ENCODE assay signal across 8 cellular contexts in genomic region chr4:95549246-95550138, GRCh38. TPM values are rescaled to one million over a fixed set of nuclear protein-coding genes. Genes with fewer than 3 reads are reported as not detected.
DNase-seq lines count a peak whose midpoint lies in the region; ATAC-seq and TF ChIP-seq lines count a peak whose summit lies in the region.

No MANE protein-coding gene starts in this region.

- H3K27ac Mint-ChIP-seq in activated naive CD8-positive, alpha-beta T cell = no peak overlapping the region

- peaks cover 0 to 61% (median 48%) of the 10 kb centered on the region in 7 donors for H3K27me3 ChIP-seq in heart right ventricle
- no peaks in the 10 kb centered on the region for H3K27me3 ChIP-seq in ovary

- peaks cover 0 to 25% (median 10%) of the 10 kb centered on the region in 9 donors for H3K4me1 ChIP-seq in heart right ventricle
- H3K4me1 ChIP-seq in ovary (ENCODE audit: insufficient read depth) = no peaks in the 10 kb centered on the region

- no peak for TF ChIP-seq POLR2A in ovary (IDR thresholded peaks at IDR 0.05)

- intact Hi-C loops in heart right ventricle (cut with DNase I) (loop anchor here in 2 of 10 donors (10.0 kb wide), 1 partner anchor 385 kb away; no protein-coding TSS in a partner anchor), ovary (cut with DNase I) (loop anchor here in 1 of 4 donors (10.0 kb wide), 1 partner anchor 75 kb away; no protein-coding TSS in a partner anchor)

- peak overlapping the region; percentile 70 to 88 (median 85) for H3K27ac ChIP-seq in heart right ventricle
- peak overlapping the region; percentile 69 to 79 for H3K27ac ChIP-seq in ovary

- H3K9me3 Mint-ChIP-seq in activated naive CD8-positive, alpha-beta T cell (ENCODE audit: low read depth) = no peaks in the 10 kb centered on the region

- ATAC-seq in GM21360 (IDR thresholded peaks at IDR 0.05; ENCODE audit: unreplicated experiment) (peak; percentile 95), HG03571 (IDR thresholded peaks at IDR 0.05; ENCODE audit: unreplicated experiment) (peak; percentile 85), heart right ventricle (peak; percentile 53 to 86 (median 64))

- peaks cover 33% of the 10 kb centered on the region for H3K27me3 Mint-ChIP-seq in activated naive CD8-positive, alpha-beta T cell

- no peak for TF ChIP-seq EP300 in ovary (IDR thresholded peaks at IDR 0.05)

- H3K4me1 Mint-ChIP-seq in activated naive CD8-positive, alpha-beta T cell (ENCODE audit: low read depth) = peaks cover 17% of the 10 kb centered on the region

- H3K9me3 ChIP-seq in heart right ventricle (no peaks in the 10 kb centered on the region), ovary (no peaks in the 10 kb centered on the region)

- peak overlapping the region; percentile 71 for H3K4me3 Mint-ChIP-seq in activated naive CD8-positive, alpha-beta T cell

- peak; percentile 33 for DNase-seq in GM03348 (ENCODE audit: low spot score)
- DNase-seq in heart right ventricle = peak; percentile 55 to 75
- peak; percentile 30 to 68 (median 56) for DNase-seq in ovary
- no peak for DNase-seq in NCI-H146 treated with DMSO at 0.1 percent for 48 hours (lab: John Stamatoyannopoulos, UW; ENCODE audit: unreplicated experiment)
- no peak for DNase-seq in cerebellar nuclear complex (lab: John Stamatoyannopoulos, UW)

- WGBS in heart right ventricle, 2 donors = 0 to 1% methylated on average over 64 of the region's 64 CpGs
- WGBS in ovary, 3 donors = 0 to 1% (median 1%) methylated on average over 32 to 64 of the region's 64 CpGs

- H3K36me3 ChIP-seq in heart right ventricle (no peaks in the 10 kb centered on the region), ovary (no peaks in the 10 kb centered on the region)

- TF ChIP-seq CTCF in heart right ventricle (IDR thresholded peaks at IDR 0.05) = no peak
- no peak for TF ChIP-seq CTCF in ovary (IDR thresholded peaks at IDR 0.05)

- H3K36me3 Mint-ChIP-seq in activated naive CD8-positive, alpha-beta T cell = no peaks in the 10 kb centered on the region

- H3K4me3 ChIP-seq in heart right ventricle (peak overlapping the region; percentile 44 to 72 (median 70)), ovary (peak overlapping the region; percentile 73)

RNA-seq across cellular contexts. Expression of gene UNC5C, which starts 0.7 kb away (rescaled TPM):
- total RNA-seq in heart right ventricle = 1 to 10 TPM; 1.1 to 3.2 (median 1.7) TPM
- under 1 TPM; 0.44 to 0.54 TPM for polyA plus RNA-seq in heart right ventricle
- total RNA-seq in ovary = 1 to 10 TPM; 2.7 to 9.4 (median 3.9) TPM
- polyA plus RNA-seq in ovary = 1 to 10 TPM; 1.8 to 8.9 TPM

Comparison
In these comparisons a context has a peak if more than half of its experiments do, and no peak if none do; other contexts are left out.
1. DNase-seq: peak in GM03348 (single experiment), heart right ventricle (2 of 2) and ovary (5 of 5); none in NCI-H146 treated with DMSO at 0.1 percent for 48 hours (single experiment) and cerebellar nuclear complex (0 of 2).
2. Peak in every context shown above with its lines, with median percentiles within 50 percentile points of each other: ATAC-seq.